ENCODE assay signal across 21 cellular contexts in genomic region chr17:14699569-14700190, GRCh38.
DNase-seq lines count a peak whose midpoint lies in the region; ATAC-seq, FAIRE-seq and TF ChIP-seq lines count a peak whose summit lies in the region.
"Had no signal": no experiment of that assay in that cellular context is flagged by ENCODE, and none has a peak within 500 bp of the region (broad histone marks: within the 10 kb centered on the region; RNA-seq: fewer than 3 reads in every experiment).

No MANE protein-coding gene starts in this region.

- H3K27me3 ChIP-seq in bronchial epithelial cell (ENCODE audit: control insufficient read depth, insufficient read depth, low read length) (no peaks in the 10 kb centered on the region), A673 (replicated peaks; ENCODE audit: insufficient read depth, low read depth, low read length, poor library complexity) (no peaks in the 10 kb centered on the region)
- H3K27me3 ChIP-seq: BLaER1 treated with 17β-estradiol and CSF1 and Interleukin-3, amounts not matched to agents 10 nM and 100 nM; sigmoid colon; testis had no signal

- peaks cover 6% of the 10 kb centered on the region for H3K9me3 Mint-ChIP-seq in Calu3 (ENCODE audit: low read depth, unreplicated experiment)
- H3K9me3 Mint-ChIP-seq in mesothelial cell of epicardium, result peaks cover 3% of the 10 kb centered on the region
- H3K9me3 Mint-ChIP-seq: activated naive CD4-positive, alpha-beta T cell treated with anti-CD3 and anti-CD28 coated beads for 36 hours; stimulated activated memory B cell treated with anti-CD40 and anti-IgM and Interleukin-4, amounts not matched to agents 10 μg/mL and 1 μg/mL and 100 μg/mL, for 72 hours had no signal

- H3K4me1 Mint-ChIP-seq in Calu3 (ENCODE audit: low read depth, unreplicated experiment) (no peaks in the 10 kb centered on the region), mesothelial cell of epicardium (peaks cover 10% of the 10 kb centered on the region)
- H3K4me1 Mint-ChIP-seq: activated CD4-positive, alpha-beta T cell treated with anti-CD3 and anti-CD28 coated beads for 36 hours; stimulated activated memory B cell treated with anti-CD40 and anti-IgM and Interleukin-4, amounts not matched to agents 10 μg/mL and 1 μg/mL and 100 μg/mL, for 72 hours had no signal

- no peak overlapping the region for H3K4me3 ChIP-seq in bronchial epithelial cell (ENCODE audit: low read depth, low read length)
- H3K4me3 ChIP-seq in A673 (ENCODE audit: low read depth, low read length, poor library complexity, severe bottlenecking), result no peak overlapping the region
- H3K4me3 ChIP-seq: BLaER1 treated with 17β-estradiol and CSF1 and Interleukin-3, amounts not matched to agents 10 nM and 100 nM; left ventricle myocardium inferior; sigmoid colon; testis had no signal

- H3K27ac Mint-ChIP-seq in Calu3 (ENCODE audit: unreplicated experiment) (peak overlapping the region; percentile 9), mesothelial cell of epicardium (peak overlapping the region; percentile 75)
- H3K27ac Mint-ChIP-seq: activated CD4-positive, alpha-beta T cell treated with anti-CD3 and anti-CD28 coated beads for 36 hours; activated naive CD4-positive, alpha-beta T cell treated with anti-CD3 and anti-CD28 coated beads for 36 hours; stimulated activated memory B cell treated with anti-CD40 and anti-IgM and Interleukin-4, amounts not matched to agents 10 μg/mL and 1 μg/mL and 100 μg/mL, for 72 hours had no signal

- H3K27ac ChIP-seq in A673 (ENCODE audit: low read depth, low read length, poor library complexity, severe bottlenecking), result no peak overlapping the region
- H3K27ac ChIP-seq: BLaER1 treated with 17β-estradiol and CSF1 and Interleukin-3, amounts not matched to agents 10 nM and 100 nM; HL-60; left ventricle myocardium inferior; sigmoid colon; testis had no signal

- intact Hi-C loops in Calu3 (cut with micrococcal nuclease; ENCODE audit: unreplicated experiment) (loop anchor here (1.0 kb wide), 1 partner anchor 39 kb away; no protein-coding TSS in a partner anchor), A673 (cut with micrococcal nuclease; ENCODE audit: unreplicated experiment) (no loop called here)

- CTCF ChIA-PET in Calu3 (lab: Charles Lee), result interaction anchor here (0.6 kb wide), 1 partner anchor 11 kb away, joined by 7 read pairs; no protein-coding TSS in a partner anchor
- CTCF ChIA-PET in A673 (lab: Charles Lee), result no interaction called here

- H3K36me3 Mint-ChIP-seq in Calu3 (ENCODE audit: insufficient read depth, unreplicated experiment) (no peaks in the 10 kb centered on the region), mesothelial cell of epicardium (no peaks in the 10 kb centered on the region)
- H3K36me3 Mint-ChIP-seq: stimulated activated memory B cell treated with anti-CD40 and anti-IgM and Interleukin-4, amounts not matched to agents 10 μg/mL and 1 μg/mL and 100 μg/mL, for 72 hours had no signal

- POLR2A ChIA-PET in A673 (lab: Charles Lee; ENCODE audit: low non-redundant PET), result no interaction called here

- H3K9me3 ChIP-seq in A673 (ENCODE audit: low read depth, low read length, poor library complexity, severe bottlenecking), result peaks cover 28% of the 10 kb centered on the region
- H3K9me3 ChIP-seq: BLaER1 treated with 17β-estradiol and CSF1 and Interleukin-3, amounts not matched to agents 10 nM and 100 nM; sigmoid colon; testis had no signal

- H3K36me3 ChIP-seq in bronchial epithelial cell (ENCODE audit: control insufficient read depth, insufficient read depth, low read length) (no peaks in the 10 kb centered on the region), A673 (ENCODE audit: insufficient read depth, low read length, poor library complexity, severe bottlenecking) (no peaks in the 10 kb centered on the region)
- H3K36me3 ChIP-seq: BLaER1 treated with 17β-estradiol and CSF1 and Interleukin-3, amounts not matched to agents 10 nM and 100 nM; left ventricle myocardium inferior; sigmoid colon had no signal

- BruUV-seq in Calu3 (replicated peaks; lab: Mats Ljungman, UMichigan) (no TSS peak), A673 (replicated peaks; lab: Mats Ljungman, UMichigan) (no TSS peak)

- TF ChIP-seq CTCF in Calu3 (IDR thresholded peaks at IDR 0.05; ENCODE audit: unreplicated experiment) (no peak), bronchial epithelial cell (IDR thresholded peaks at IDR 0.05; ENCODE audit: insufficient read depth, low read length, severe bottlenecking) (no peak), mesothelial cell of epicardium (IDR thresholded peaks at IDR 0.05; ENCODE audit: unreplicated experiment) (no peak), A673 (conservative IDR thresholded peaks at IDR 0.05; ENCODE audit: low read depth, low read length) (no peak)

- no peaks in the 10 kb centered on the region for H3K27me3 Mint-ChIP-seq in Calu3 (ENCODE audit: unreplicated experiment)
- no peaks in the 10 kb centered on the region for H3K27me3 Mint-ChIP-seq in mesothelial cell of epicardium (ENCODE audit: low read depth)
- H3K27me3 Mint-ChIP-seq: activated CD4-positive, alpha-beta T cell treated with anti-CD3 and anti-CD28 coated beads for 36 hours had no signal

- DNase-seq in Calu3, result peak; percentile 7
- peak; percentile 10 for DNase-seq in NCI-H146 treated with DMSO at 0.1 percent for 48 hours (lab: John Stamatoyannopoulos, UW; ENCODE audit: unreplicated experiment)
- peak; percentile 68 for DNase-seq in bronchial epithelial cell (ENCODE audit: low read depth)
- no peak for DNase-seq in mesothelial cell of epicardium (ENCODE audit: low spot score in 2 of 2, unreplicated experiment in 2 of 2)
- DNase-seq in Ammon's horn (ENCODE audit: low spot score), result no peak
- DNase-seq in A673 (ENCODE audit: low spot score), result no peak
- DNase-seq: activated CD4-positive, alpha-beta T cell treated with anti-CD3 and anti-CD28 coated beads for 36 hours; activated naive CD4-positive, alpha-beta T cell treated with anti-CD3 and anti-CD28 coated beads for 36 hours; activated T-cell treated with anti-CD3 and anti-CD28 coated beads, Interleukin-2, amount 50 U/mL, for 48 hours; effector CD4-positive, alpha-beta T cell; left ventricle myocardium inferior; NCI-H510A; sigmoid colon; testis had no signal

- ATAC-seq in GM21737 (IDR thresholded peaks at IDR 0.05; ENCODE audit: unreplicated experiment), result no peak
- ATAC-seq in HG03135 (IDR thresholded peaks at IDR 0.05; ENCODE audit: unreplicated experiment), result no peak
- ATAC-seq: activated CD4-positive, alpha-beta T cell treated with anti-CD3 and anti-CD28 coated beads for 36 hours; Right ventricle myocardium inferior; stimulated activated memory B cell treated with anti-CD40 and anti-IgM and Interleukin-4, amounts not matched to agents 10 μg/mL and 1 μg/mL and 100 μg/mL, for 72 hours had no signal

- FAIRE-seq in bronchial epithelial cell (lab: Jason Lieb, UNC), result no peak
- FAIRE-seq: D721Med had no signal

- H3K4me1 ChIP-seq in A673 (ENCODE audit: insufficient read depth, low read length, poor library complexity, severe bottlenecking), result no peaks in the 10 kb centered on the region
- H3K4me1 ChIP-seq: BLaER1 treated with 17β-estradiol and CSF1 and Interleukin-3, amounts not matched to agents 10 nM and 100 nM; left ventricle myocardium inferior; sigmoid colon; testis had no signal

- H3K4me3 Mint-ChIP-seq in Calu3 (ENCODE audit: low read depth, unreplicated experiment), result no peak overlapping the region
- H3K4me3 Mint-ChIP-seq in mesothelial cell of epicardium, result no peak overlapping the region
- H3K4me3 Mint-ChIP-seq: activated CD4-positive, alpha-beta T cell treated with anti-CD3 and anti-CD28 coated beads for 36 hours; activated naive CD4-positive, alpha-beta T cell treated with anti-CD3 and anti-CD28 coated beads for 36 hours; stimulated activated memory B cell treated with anti-CD40 and anti-IgM and Interleukin-4, amounts not matched to agents 10 μg/mL and 1 μg/mL and 100 μg/mL, for 72 hours had no signal

Comparison
In these comparisons a context has a peak if more than half of its experiments do, and no peak if none do; other contexts are left out.
1. DNase-seq: peak in Calu3 (single experiment), NCI-H146 treated with DMSO at 0.1 percent for 48 hours (single experiment) and bronchial epithelial cell (single experiment); none in mesothelial cell of epicardium (0 of 2), Ammon's horn (single experiment) and A673 (single experiment).